ENCODE assay signal across 1 cellular context in the genomic region with DNA sequence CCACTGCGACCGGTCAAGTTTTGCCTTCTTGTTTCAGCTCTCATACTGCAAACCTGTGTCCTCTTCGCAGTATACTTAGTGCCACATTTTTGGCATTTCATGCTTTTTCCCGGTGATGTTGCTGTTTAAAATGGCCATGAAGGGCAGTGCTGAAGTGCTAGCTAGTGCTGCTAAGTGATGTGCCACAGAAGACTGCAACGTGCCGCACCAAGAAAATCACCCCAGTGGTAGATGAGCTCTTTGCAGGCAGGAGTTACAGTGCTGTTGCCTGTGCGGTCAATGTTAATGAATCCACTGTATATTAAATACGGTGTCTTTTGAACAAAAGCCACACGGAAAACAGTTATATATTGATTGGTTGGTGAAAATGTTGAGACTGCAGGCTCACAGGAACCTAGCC.
TF ChIP-seq lines count a peak whose summit lies in the region.

No MANE protein-coding gene starts in this region.

TF ChIP-seq in WTC11, 78 proteins besides CTCF, POLR2A, EP300 and RAD21 (continued from another document):
- TF ChIP-seq USF2 (CRISPR knock-in tag; IDR thresholded peaks at IDR 0.05) (no peak), HMGXB4 (CRISPR knock-in tag; IDR thresholded peaks at IDR 0.05) (no peak)
